Comparison of ENCODE assay signal across 9 cellular contexts in genomic region chr22:40534379-40535188, GRCh38.
A peak's percentile ranks its signal among the peaks of the same experiment; 100 is the strongest.
DNase-seq lines count a peak whose midpoint lies in the region; ATAC-seq and TF ChIP-seq lines count a peak whose summit lies in the region.
"Had no signal": no experiment of that assay in that cellular context is flagged by ENCODE, and none has a peak within 500 bp of the region (broad histone marks: within the 10 kb centered on the region; RNA-seq: fewer than 3 reads in every experiment).

No MANE protein-coding gene starts in this region.

- H3F3A ChIP-seq in PC-9 (ENCODE audit: insufficient read depth, low read depth) = peaks cover 24% of the 10 kb centered on the region; the same call in 1 of the 2 replicates

- peak overlapping the region; percentile 78 for H3K4me3 Mint-ChIP-seq in activated CD4-positive, alpha-beta T cell treated with anti-CD3 and anti-CD28 coated beads for 36 hours
- H3K4me3 Mint-ChIP-seq in neural crest cell = peak overlapping the region; percentile 74

- H3K36me3 ChIP-seq in PC-9 (ENCODE audit: low read depth) (no peaks in the 10 kb centered on the region), adrenal gland (replicated peaks in 1 of 2) (no peaks in the 10 kb centered on the region)
- H3K36me3 ChIP-seq in effector memory CD4-positive, alpha-beta T cell (ENCODE audit: control insufficient read depth, insufficient read depth, low read length) = no peaks in the 10 kb centered on the region

- no peaks in the 10 kb centered on the region for H4K20me1 ChIP-seq in PC-9 (ENCODE audit: insufficient read depth)

- H3K9me2 ChIP-seq in PC-9 (ENCODE audit: insufficient read depth) = no peaks in the 10 kb centered on the region

- peak overlapping the region; percentile 44 for H3K27ac ChIP-seq in PC-9
- H3K27ac ChIP-seq in effector memory CD4-positive, alpha-beta T cell (ENCODE audit: insufficient read depth, low read length, poor library complexity, severe bottlenecking) = peak overlapping the region; percentile 64
- H3K27ac ChIP-seq in adrenal gland = peak overlapping the region in 2 of 5 donors; percentile 25 to 36
- H3K27ac ChIP-seq: C4-2B had no signal

- TF ChIP-seq CTCF in PC-9 (conservative IDR thresholded peaks at IDR 0.05) = no peak
- TF ChIP-seq CTCF in neural crest cell (conservative IDR thresholded peaks at IDR 0.05) = no peak
- TF ChIP-seq CTCF in adrenal gland (IDR thresholded peaks at IDR 0.05) = no peak

- WGBS in adrenal gland, 4 donors = 62 to 69% (median 67%) methylated on average over 6 of the region's 6 CpGs

- H3K9me3 ChIP-seq in PC-9 (ENCODE audit: insufficient read depth, low read depth) (no peaks in the 10 kb centered on the region), adrenal gland (replicated peaks in 1 of 3) (no peaks in the 10 kb centered on the region)
- H3K9me3 ChIP-seq in effector memory CD4-positive, alpha-beta T cell (ENCODE audit: control insufficient read depth, low read length) = no peaks in the 10 kb centered on the region

- BruUV-seq in PC-9 (replicated peaks; lab: Mats Ljungman, UMichigan) = no TSS peak

- peak; percentile 55 for ATAC-seq in activated CD4-positive, alpha-beta T cell treated with anti-CD3 and anti-CD28 coated beads for 36 hours
- ATAC-seq in GM18517 (IDR thresholded peaks at IDR 0.05; ENCODE audit: unreplicated experiment) = no peak

- H3K27me3 ChIP-seq in PC-9 (ENCODE audit: insufficient read depth, low read depth) = no peaks in the 10 kb centered on the region
- H3K27me3 ChIP-seq in effector memory CD4-positive, alpha-beta T cell (replicated peaks; ENCODE audit: control insufficient read depth, insufficient read depth, low read length, poor library complexity, severe bottlenecking) = no peaks in the 10 kb centered on the region
- no peaks in the 10 kb centered on the region for H3K27me3 ChIP-seq in adrenal gland

- peak; percentile 56 for DNase-seq in activated CD4-positive, alpha-beta T cell treated with anti-CD3 and anti-CD28 coated beads for 36 hours
- no peak for DNase-seq in activated CD4-positive, alpha-beta T cell treated with anti-CD3 and anti-CD28 coated beads, Interleukin-2, amount 50 U/mL, for 4 hours
- DNase-seq in PC-9 (no peak), neural crest cell (ENCODE audit: low read depth, low spot score) (no peak), NK-92 (lab: John Stamatoyannopoulos, UW; ENCODE audit: unreplicated experiment) (no peak), adrenal gland (no peak)
- no peak for DNase-seq in effector memory CD4-positive, alpha-beta T cell

- peaks cover 44% of the 10 kb centered on the region for H3K79me2 ChIP-seq in PC-9 (ENCODE audit: low read depth)

- POLR2A ChIA-PET in activated CD4-positive, alpha-beta T cell treated with anti-CD3 and anti-CD28 coated beads for 36 hours (lab: Charles Lee) = interaction anchor here (0.5 to 1.5 kb wide), 7 partner anchors 37 to 585 kb away, joined by 3 to 8 read pairs (median 4); partner anchors contain the start of gene MRTFA
- POLR2A ChIA-PET in PC-9 (lab: Charles Lee; ENCODE audit: unreplicated experiment) = interaction anchor here (0.6 kb wide), 3 partner anchors 76 to 180 kb away, joined by 3 to 5 read pairs (median 4); no protein-coding TSS in a partner anchor

- H3K4me1 ChIP-seq in PC-9 (replicated peaks; ENCODE audit: insufficient read depth) (peaks cover 18% of the 10 kb centered on the region), adrenal gland (replicated peaks in 1 of 2) (peaks cover 23 to 44% of the 10 kb centered on the region in 2 donors)
- peaks cover 21% of the 10 kb centered on the region for H3K4me1 ChIP-seq in effector memory CD4-positive, alpha-beta T cell (ENCODE audit: control insufficient read depth, insufficient read depth, low read length, poor library complexity, severe bottlenecking)

- peak overlapping the region; percentile 92 for H3K27ac Mint-ChIP-seq in activated CD4-positive, alpha-beta T cell treated with anti-CD3 and anti-CD28 coated beads for 36 hours
- H3K27ac Mint-ChIP-seq in neural crest cell (ENCODE audit: unreplicated experiment) = peak overlapping the region; percentile 80

- no peak for TF ChIP-seq POLR2A in adrenal gland (IDR thresholded peaks at IDR 0.05)

- H3K4me2 ChIP-seq in PC-9 = peak overlapping the region; percentile 13; the same call in 1 of the 2 replicates

- CTCF ChIA-PET in activated CD4-positive, alpha-beta T cell treated with anti-CD3 and anti-CD28 coated beads for 36 hours (lab: Charles Lee) = interaction anchor here (0.5 to 3.2 kb wide), 16 partner anchors 10 to 650 kb away, joined by 3 to 19 read pairs (median 5); partner anchors contain the start of gene MRTFA
- CTCF ChIA-PET in PC-9 (lab: Charles Lee) = interaction anchor here (0.6 kb wide), 1 partner anchor 10 kb away, joined by 5 read pairs; no protein-coding TSS in a partner anchor

- no peaks in the 10 kb centered on the region for H3K9me3 Mint-ChIP-seq in activated CD4-positive, alpha-beta T cell treated with anti-CD3 and anti-CD28 coated beads for 36 hours (ENCODE audit: low read depth)
- no peaks in the 10 kb centered on the region for H3K9me3 Mint-ChIP-seq in neural crest cell

- no peak overlapping the region for H2AFZ ChIP-seq in PC-9

- peaks cover 7% of the 10 kb centered on the region for H3K36me3 Mint-ChIP-seq in activated CD4-positive, alpha-beta T cell treated with anti-CD3 and anti-CD28 coated beads for 36 hours (ENCODE audit: low read depth)
- H3K36me3 Mint-ChIP-seq in neural crest cell (ENCODE audit: low read depth) = peaks cover 10% of the 10 kb centered on the region

- peaks cover 61% of the 10 kb centered on the region for H3K4me1 Mint-ChIP-seq in activated CD4-positive, alpha-beta T cell treated with anti-CD3 and anti-CD28 coated beads for 36 hours
- H3K4me1 Mint-ChIP-seq in neural crest cell = peaks cover 23% of the 10 kb centered on the region

- no peak overlapping the region for H3K4me3 ChIP-seq in PC-9
- no peak overlapping the region for H3K4me3 ChIP-seq in effector memory CD4-positive, alpha-beta T cell (ENCODE audit: insufficient read depth, low read depth, low read length, poor library complexity, severe bottlenecking)
- no peak overlapping the region for H3K4me3 ChIP-seq in adrenal gland

- intact Hi-C loops in activated CD4-positive, alpha-beta T cell treated with anti-CD3 and anti-CD28 coated beads for 36 hours (cut with DNase I, micrococcal nuclease) = loop anchor here (1.0 to 5.0 kb wide), 4 partner anchors 44 to 178 kb away; no protein-coding TSS in a partner anchor
- intact Hi-C loops in PC-9 (cut with micrococcal nuclease; ENCODE audit: unreplicated experiment) (no loop called here), adrenal gland (cut with DNase I) (no loop called here)

- no peaks in the 10 kb centered on the region for H3K27me3 Mint-ChIP-seq in activated CD4-positive, alpha-beta T cell treated with anti-CD3 and anti-CD28 coated beads for 36 hours
- H3K27me3 Mint-ChIP-seq in neural crest cell (ENCODE audit: low read depth) = peaks cover 2% of the 10 kb centered on the region

Comparison
In these comparisons a context has a peak if more than half of its experiments do, and no peak if none do; other contexts are left out.
1. intact Hi-C loops: an anchor here in activated CD4-positive, alpha-beta T cell treated with anti-CD3 and anti-CD28 coated beads for 36 hours (1.0 to 5.0 kb wide); none called in PC-9 and adrenal gland.